ENCODE assay signal across 12 cellular contexts in the genomic region with DNA sequence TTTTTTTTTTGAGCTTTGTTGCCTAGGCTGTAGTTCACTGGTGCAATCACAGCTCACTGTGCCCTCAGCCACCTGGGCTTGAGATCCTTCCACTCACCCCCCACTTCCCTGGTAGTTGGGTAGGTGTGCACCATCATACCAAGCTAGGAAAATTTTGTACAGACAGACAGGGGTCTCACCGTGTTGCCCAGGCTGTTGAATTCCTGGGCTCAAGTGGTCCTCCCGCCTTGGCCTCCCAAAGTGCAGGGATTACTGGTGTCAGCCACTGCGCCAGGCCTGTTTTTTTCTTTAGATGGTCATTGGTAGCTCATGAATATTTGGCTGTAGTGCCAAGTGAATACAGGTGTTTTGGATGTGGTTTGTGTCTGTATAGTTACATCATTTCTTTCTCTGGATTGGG. TPM values are rescaled to one million over a fixed set of nuclear protein-coding genes. Genes with fewer than 3 reads are reported as not detected.
DNase-seq lines count a peak whose midpoint lies in the region; ATAC-seq and TF ChIP-seq lines count a peak whose summit lies in the region.
"Had no signal": no experiment of that assay in that cellular context is flagged by ENCODE, and none has a peak within 500 bp of the region (broad histone marks: within the 10 kb centered on the region; RNA-seq: fewer than 3 reads in every experiment).

No MANE protein-coding gene starts in this region.

- H2BK15ac ChIP-seq in H9 (ENCODE audit: low read depth, low read length): no peak overlapping the region

- no peak overlapping the region for H3T11ph ChIP-seq in H9 (ENCODE audit: low read length)

- H3K27ac ChIP-seq in A673 (ENCODE audit: low read depth, low read length, poor library complexity, severe bottlenecking): peak overlapping the region; percentile 14
- H3K27ac ChIP-seq in H9 (ENCODE audit: insufficient read length, low read depth, low read length): peak overlapping the region; percentile 6
- H3K27ac ChIP-seq in neural progenitor cell: peak overlapping the region; percentile 55
- no peak overlapping the region for H3K27ac ChIP-seq in lower lobe of right lung

- no peaks in the 10 kb centered on the region for H3K4me1 ChIP-seq in A673 (ENCODE audit: insufficient read depth, low read length, poor library complexity, severe bottlenecking)
- peaks cover 10% of the 10 kb centered on the region; the same call in 1 of the 2 replicates for H3K4me1 ChIP-seq in H9 (ENCODE audit: insufficient read depth, low read length)
- peaks cover 37% of the 10 kb centered on the region for H3K4me1 ChIP-seq in neural progenitor cell
- peaks cover 57% of the 10 kb centered on the region for H3K4me1 ChIP-seq in lower lobe of right lung

- H3K4me3 ChIP-seq in A673 (ENCODE audit: low read depth, low read length, poor library complexity, severe bottlenecking) (no peak overlapping the region), neural progenitor cell (no peak overlapping the region), lower lobe of right lung (no peak overlapping the region)

- no peak for ATAC-seq in lower lobe of right lung
- no peak for ATAC-seq in HG03565 (IDR thresholded peaks at IDR 0.05; ENCODE audit: unreplicated experiment)

- DNase-seq in A673 (ENCODE audit: low spot score): no peak
- DNase-seq in H9: no peak
- DNase-seq in neural progenitor cell (ENCODE audit: low spot score): no peak
- DNase-seq in NCI-H187 treated with DMSO at 0.1 percent for 48 hours (lab: John Stamatoyannopoulos, UW): no peak
- no peak for DNase-seq in AG08395 (ENCODE audit: low spot score)
- no peak for DNase-seq in lower lobe of right lung
- DNase-seq: erythroblast, NCI-H187, small intestine had no signal

- H2BK12ac ChIP-seq in H9 (ENCODE audit: insufficient read length, low read depth, low read length): no peak overlapping the region

- no peak for TF ChIP-seq CTCF in A673 (conservative IDR thresholded peaks at IDR 0.05; ENCODE audit: low read depth, low read length)
- no peak for TF ChIP-seq CTCF in H9 (conservative IDR thresholded peaks at IDR 0.05)
- TF ChIP-seq CTCF in brain (conservative IDR thresholded peaks at IDR 0.05): no peak
- no peak for TF ChIP-seq CTCF in neural progenitor cell (IDR thresholded peaks at IDR 0.05)
- no peak for TF ChIP-seq CTCF in lower lobe of right lung (IDR thresholded peaks at IDR 0.05)

- H3K4me2 ChIP-seq in H9 (ENCODE audit: insufficient read depth, insufficient read length, low read length) (no peak overlapping the region), neural progenitor cell (no peak overlapping the region)

- H4K8ac ChIP-seq in H9 (replicated peaks; ENCODE audit: insufficient read length, low read depth, low read length): no peak overlapping the region

- H3K56ac ChIP-seq in H9 (ENCODE audit: insufficient read length, low read depth, low read length): no peak overlapping the region

- no peak overlapping the region for H2AK5ac ChIP-seq in H9 (ENCODE audit: insufficient read length, low read length)

- peaks cover 10% of the 10 kb centered on the region; the same call in 1 of the 2 replicates for H3K79me2 ChIP-seq in H9 (ENCODE audit: insufficient read depth, low read length)
- H3K79me2 ChIP-seq in neural progenitor cell (ENCODE audit: low read depth): peaks cover 58% of the 10 kb centered on the region

- no peak overlapping the region for H2BK20ac ChIP-seq in H9 (ENCODE audit: low read depth, low read length, poor library complexity, severe bottlenecking)

- peaks cover 85% of the 10 kb centered on the region for H3F3A ChIP-seq in neural progenitor cell (ENCODE audit: low read depth)

- H3K14ac ChIP-seq in H9 (ENCODE audit: insufficient read depth, low read length): no peak overlapping the region

- no peaks in the 10 kb centered on the region for H3K9me3 ChIP-seq in A673 (ENCODE audit: low read depth, low read length, poor library complexity, severe bottlenecking)
- no peaks in the 10 kb centered on the region for H3K9me3 ChIP-seq in H9 (ENCODE audit: control insufficient read depth, low read depth, low read length)
- H3K9me3 ChIP-seq in neural progenitor cell (ENCODE audit: low read depth): no peaks in the 10 kb centered on the region
- no peaks in the 10 kb centered on the region for H3K9me3 ChIP-seq in lower lobe of right lung

- H3K36me3 Mint-ChIP-seq in H9 (ENCODE audit: insufficient read depth in 1 of 3, low read depth in 3 of 3) (peaks cover 49 to 88% (median 81%) of the 10 kb centered on the region in 3 experiments), brain (peaks cover 76% of the 10 kb centered on the region), neural progenitor cell (peaks cover 37% of the 10 kb centered on the region)

- H3K36me3 ChIP-seq in A673 (ENCODE audit: insufficient read depth, low read length, poor library complexity, severe bottlenecking): peaks cover 81% of the 10 kb centered on the region
- peaks cover 6% of the 10 kb centered on the region for H3K36me3 ChIP-seq in neural progenitor cell
- H3K36me3 ChIP-seq in lower lobe of right lung: peaks cover 73% of the 10 kb centered on the region

- H3K9me3 Mint-ChIP-seq in H9 (no peaks in the 10 kb centered on the region), brain (no peaks in the 10 kb centered on the region), neural progenitor cell (no peaks in the 10 kb centered on the region)
- H3K9me3 Mint-ChIP-seq: T-helper 2 cell treated with Interferon-gamma antibody and Interleukin-4, amounts not matched to agents 5 μg/mL and 100 μg/mL, for 36 hours had no signal

- intact Hi-C loops in A673 (cut with micrococcal nuclease; ENCODE audit: unreplicated experiment): no loop called here
- intact Hi-C loops in lower lobe of right lung (cut with DNase I): no loop called here

- H3K9ac ChIP-seq in H9 (ENCODE audit: extremely low read depth, insufficient read length, low read length) (no peak overlapping the region), neural progenitor cell (no peak overlapping the region)

- H3K4me1 Mint-ChIP-seq in H9: peaks cover 54 to 59% of the 10 kb centered on the region in 2 experiments
- peaks cover 64% of the 10 kb centered on the region for H3K4me1 Mint-ChIP-seq in brain
- peaks cover 38% of the 10 kb centered on the region for H3K4me1 Mint-ChIP-seq in neural progenitor cell

- CTCF ChIA-PET in A673 (lab: Charles Lee): no interaction called here

- no peak overlapping the region for H3K4me3 Mint-ChIP-seq in H9
- H3K4me3 Mint-ChIP-seq in brain: peak overlapping the region in 1 of 5 experiments; percentile 60
- no peak overlapping the region for H3K4me3 Mint-ChIP-seq in neural progenitor cell
- H3K4me3 Mint-ChIP-seq: T-helper 2 cell treated with Interferon-gamma antibody and Interleukin-4, amounts not matched to agents 5 μg/mL and 100 μg/mL, for 36 hours had no signal

- no CpG with 5 or more reads among the region's 3 CpGs for WGBS in H9 (ENCODE audit: extremely low coverage, insufficient read length, low lambda C conversion rate)

- H3K4ac ChIP-seq in H9 (ENCODE audit: low read depth, low read length): no peak overlapping the region

- peak overlapping the region; percentile 44 for H3K18ac ChIP-seq in H9 (ENCODE audit: insufficient read length, low read depth, low read length)

- no peak overlapping the region for H2BK5ac ChIP-seq in H9 (ENCODE audit: insufficient read length, low read length)

- no peak overlapping the region for H2BK120ac ChIP-seq in H9 (ENCODE audit: low read depth, low read length, poor library complexity, severe bottlenecking)

- POLR2A ChIA-PET in A673 (lab: Charles Lee; ENCODE audit: low non-redundant PET): no interaction called here

- H3K27ac Mint-ChIP-seq in H9: peak overlapping the region; percentile 44 to 98 (median 78); a peak in 3 of 7 replicates
- H3K27ac Mint-ChIP-seq in brain: peak overlapping the region in 4 of 5 experiments; percentile 78 to 90 (median 88)
- no peak overlapping the region for H3K27ac Mint-ChIP-seq in neural progenitor cell
- H3K27ac Mint-ChIP-seq: T-helper 2 cell treated with Interferon-gamma antibody and Interleukin-4, amounts not matched to agents 5 μg/mL and 100 μg/mL, for 36 hours had no signal

- no peaks in the 10 kb centered on the region for H3K23me2 ChIP-seq in H9 (ENCODE audit: insufficient read length, low read depth, low read length, poor library complexity, severe bottlenecking)

- no peak overlapping the region for H4K91ac ChIP-seq in H9 (ENCODE audit: insufficient read length, low read depth, low read length)

- H2AFZ ChIP-seq in H9 (ENCODE audit: low read length): no peak overlapping the region
- H2AFZ ChIP-seq in neural progenitor cell (replicated peaks): no peak overlapping the region

- H4K20me1 ChIP-seq in H9 (ENCODE audit: control insufficient read depth, insufficient read depth, insufficient read length): no peaks in the 10 kb centered on the region
- peaks cover 73% of the 10 kb centered on the region for H4K20me1 ChIP-seq in neural progenitor cell (ENCODE audit: low read depth)

- H3K27me3 ChIP-seq in A673 (replicated peaks; ENCODE audit: insufficient read depth, low read depth, low read length, poor library complexity) (no peaks in the 10 kb centered on the region), H9 (ENCODE audit: insufficient read depth, low read length) (no peaks in the 10 kb centered on the region), neural progenitor cell (no peaks in the 10 kb centered on the region), lower lobe of right lung (ENCODE audit: low read depth) (no peaks in the 10 kb centered on the region)

- BruUV-seq in A673 (replicated peaks; lab: Mats Ljungman, UMichigan): no TSS peak

- H4K5ac ChIP-seq in H9 (ENCODE audit: insufficient read length, low read depth, low read length): no peak overlapping the region

- H3K23ac ChIP-seq in H9 (ENCODE audit: insufficient read length, low read depth, low read length): no peak overlapping the region

- H3K79me1 ChIP-seq in H9 (ENCODE audit: insufficient read depth, low read depth, low read length, poor library complexity, severe bottlenecking): no peaks in the 10 kb centered on the region

- no peaks in the 10 kb centered on the region for H3K27me3 Mint-ChIP-seq in H9 (ENCODE audit: low read depth)
- no peaks in the 10 kb centered on the region for H3K27me3 Mint-ChIP-seq in brain
- H3K27me3 Mint-ChIP-seq in neural progenitor cell (ENCODE audit: insufficient read depth, low read depth): peaks cover 4% of the 10 kb centered on the region

RNA-seq across cellular contexts. Expression of a gene that starts 7.5 kb away (rescaled TPM):
- 3.4 and 3.8 TPM in 2 replicates for total RNA-seq in A673 (2021)
- 28.3 and 29.9 TPM in 2 replicates for total RNA-seq in H9 (2021)
- polyA plus RNA-seq in brain (ENCODE audit: insufficient read depth, low read depth, low replicate concordance): 10.9 TPM
- total RNA-seq in neural progenitor cell (ENCODE audit: low replicate concordance): 2.1 and 5.3 TPM in 2 replicates
- total RNA-seq in lower lobe of right lung: 18.3 TPM

RNA-seq across cellular contexts. Expression of a gene that starts 17.7 kb away (rescaled TPM):
- 307 and 328 TPM in 2 replicates for total RNA-seq in A673 (2021)
- 264 and 271 TPM in 2 replicates for total RNA-seq in H9 (2021)
- polyA plus RNA-seq in brain (ENCODE audit: insufficient read depth, low read depth, low replicate concordance): 234 TPM
- total RNA-seq in neural progenitor cell (ENCODE audit: low replicate concordance): 163 and 341 TPM in 2 replicates
- total RNA-seq in lower lobe of right lung: 120 TPM
